1 cellular context compared by ENCODE assay signal in the genomic region with DNA sequence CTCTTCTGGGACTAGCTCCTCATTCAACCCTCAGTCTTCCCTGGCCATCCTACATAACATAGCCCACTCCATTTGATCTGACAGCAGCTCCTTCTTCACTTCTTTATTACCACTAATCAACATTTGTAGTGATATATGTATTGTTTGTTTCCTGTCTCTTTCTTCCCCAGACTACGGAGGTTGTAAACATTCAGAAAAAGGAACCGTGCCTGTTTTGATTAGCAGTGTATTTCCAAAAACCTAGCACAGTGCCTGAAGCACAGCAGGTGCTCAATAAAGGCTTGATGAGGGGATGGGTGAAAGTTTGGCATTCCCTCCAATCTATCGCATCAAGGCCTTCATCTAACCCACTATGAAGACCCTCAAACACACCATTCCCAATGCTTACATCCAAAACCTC.
TF ChIP-seq lines count a peak whose summit lies in the region.

No MANE protein-coding gene starts in this region.

TF ChIP-seq in H1, 55 proteins besides CTCF, POLR2A, EP300 and RAD21:
- no peak for TF ChIP-seq JUN (IDR thresholded peaks at IDR 0.05; ENCODE audit: low read depth, low read length)
- no peak for TF ChIP-seq SUZ12 (IDR thresholded peaks at IDR 0.05; ENCODE audit: low read length)
- no peak for TF ChIP-seq TAF7 (optimal IDR thresholded peaks at IDR 0.05; ENCODE audit: borderline replicate concordance, low read depth, low read length)
- no peak for TF ChIP-seq TCF12 (IDR thresholded peaks at IDR 0.05; ENCODE audit: low read depth, low read length)
- TF ChIP-seq CHD2 (IDR thresholded peaks at IDR 0.05; ENCODE audit: low read length) = no peak
- no peak for TF ChIP-seq HDAC2 (IDR thresholded peaks at IDR 0.05; ENCODE audit: borderline replicate concordance in 1 of 2, low read depth in 2 of 2, low read length in 2 of 2)
- no peak for TF ChIP-seq POLR2AphosphoS5 (IDR thresholded peaks at IDR 0.05; ENCODE audit: low read depth, low read length)
- TF ChIP-seq KDM4A (IDR thresholded peaks at IDR 0.05; ENCODE audit: low read depth, low read length, severe bottlenecking) = no peak
- TF ChIP-seq ZNF274 (IDR thresholded peaks at IDR 0.05; ENCODE audit: borderline replicate concordance, extremely low read depth, low read length) = no peak
